In the genomic region with DNA sequence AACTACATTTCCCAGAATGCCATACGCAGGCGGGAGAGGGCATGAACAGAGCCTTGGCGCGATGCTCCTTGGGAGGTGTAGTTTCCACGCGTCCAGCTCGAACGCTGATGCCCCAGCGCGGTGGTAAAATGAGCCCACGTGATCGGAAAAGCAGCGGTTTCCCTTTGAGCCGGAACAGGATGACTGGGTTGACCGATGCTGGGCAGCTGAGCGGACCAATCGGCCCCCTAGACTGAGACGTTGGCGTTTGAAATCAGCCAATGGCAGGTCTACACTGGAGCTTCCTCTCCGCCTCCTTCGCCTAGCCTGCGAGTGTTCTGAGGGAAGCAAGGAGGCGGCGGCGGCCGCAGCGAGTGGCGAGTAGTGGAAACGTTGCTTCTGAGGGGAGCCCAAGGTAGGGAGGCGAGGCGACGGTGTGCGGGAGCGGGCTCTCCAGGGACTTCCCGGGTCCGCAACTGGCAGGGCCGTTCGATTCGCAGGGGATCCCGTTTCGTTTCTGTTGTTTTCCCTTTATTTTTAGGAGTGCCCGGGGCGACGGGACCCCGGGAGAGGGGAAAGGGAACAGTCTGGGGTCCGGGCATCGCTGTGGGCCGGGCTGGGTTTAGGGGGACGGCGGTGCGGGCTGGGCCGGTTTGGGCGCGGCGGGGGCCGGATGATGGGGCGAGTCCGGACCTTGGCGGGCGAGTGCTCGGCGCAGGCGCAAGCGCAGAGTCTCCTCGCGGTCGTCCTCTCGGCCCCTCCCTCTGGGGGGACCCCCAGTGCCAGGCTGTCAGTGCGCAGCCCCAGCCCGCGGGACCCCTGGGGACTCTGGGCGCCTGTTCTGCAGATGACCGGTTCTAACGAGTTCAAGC, we compare ENCODE assay signal across 1 cellular context.
A peak's percentile ranks its signal among the peaks of the same experiment; 100 is the strongest.
TF ChIP-seq lines count a peak whose summit lies in the region.

A gene with protein sequence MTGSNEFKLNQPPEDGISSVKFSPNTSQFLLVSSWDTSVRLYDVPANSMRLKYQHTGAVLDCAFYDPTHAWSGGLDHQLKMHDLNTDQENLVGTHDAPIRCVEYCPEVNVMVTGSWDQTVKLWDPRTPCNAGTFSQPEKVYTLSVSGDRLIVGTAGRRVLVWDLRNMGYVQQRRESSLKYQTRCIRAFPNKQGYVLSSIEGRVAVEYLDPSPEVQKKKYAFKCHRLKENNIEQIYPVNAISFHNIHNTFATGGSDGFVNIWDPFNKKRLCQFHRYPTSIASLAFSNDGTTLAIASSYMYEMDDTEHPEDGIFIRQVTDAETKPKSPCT (plus strand): TSS at position 311 of the 851 bp plus-strand sequence. CDS start 516 bp downstream, at position 827.

TF ChIP-seq in HEK293, 187 proteins besides CTCF, POLR2A, EP300 and RAD21 (continued from another document and continues in another):
- TF ChIP-seq, protein P1, sequence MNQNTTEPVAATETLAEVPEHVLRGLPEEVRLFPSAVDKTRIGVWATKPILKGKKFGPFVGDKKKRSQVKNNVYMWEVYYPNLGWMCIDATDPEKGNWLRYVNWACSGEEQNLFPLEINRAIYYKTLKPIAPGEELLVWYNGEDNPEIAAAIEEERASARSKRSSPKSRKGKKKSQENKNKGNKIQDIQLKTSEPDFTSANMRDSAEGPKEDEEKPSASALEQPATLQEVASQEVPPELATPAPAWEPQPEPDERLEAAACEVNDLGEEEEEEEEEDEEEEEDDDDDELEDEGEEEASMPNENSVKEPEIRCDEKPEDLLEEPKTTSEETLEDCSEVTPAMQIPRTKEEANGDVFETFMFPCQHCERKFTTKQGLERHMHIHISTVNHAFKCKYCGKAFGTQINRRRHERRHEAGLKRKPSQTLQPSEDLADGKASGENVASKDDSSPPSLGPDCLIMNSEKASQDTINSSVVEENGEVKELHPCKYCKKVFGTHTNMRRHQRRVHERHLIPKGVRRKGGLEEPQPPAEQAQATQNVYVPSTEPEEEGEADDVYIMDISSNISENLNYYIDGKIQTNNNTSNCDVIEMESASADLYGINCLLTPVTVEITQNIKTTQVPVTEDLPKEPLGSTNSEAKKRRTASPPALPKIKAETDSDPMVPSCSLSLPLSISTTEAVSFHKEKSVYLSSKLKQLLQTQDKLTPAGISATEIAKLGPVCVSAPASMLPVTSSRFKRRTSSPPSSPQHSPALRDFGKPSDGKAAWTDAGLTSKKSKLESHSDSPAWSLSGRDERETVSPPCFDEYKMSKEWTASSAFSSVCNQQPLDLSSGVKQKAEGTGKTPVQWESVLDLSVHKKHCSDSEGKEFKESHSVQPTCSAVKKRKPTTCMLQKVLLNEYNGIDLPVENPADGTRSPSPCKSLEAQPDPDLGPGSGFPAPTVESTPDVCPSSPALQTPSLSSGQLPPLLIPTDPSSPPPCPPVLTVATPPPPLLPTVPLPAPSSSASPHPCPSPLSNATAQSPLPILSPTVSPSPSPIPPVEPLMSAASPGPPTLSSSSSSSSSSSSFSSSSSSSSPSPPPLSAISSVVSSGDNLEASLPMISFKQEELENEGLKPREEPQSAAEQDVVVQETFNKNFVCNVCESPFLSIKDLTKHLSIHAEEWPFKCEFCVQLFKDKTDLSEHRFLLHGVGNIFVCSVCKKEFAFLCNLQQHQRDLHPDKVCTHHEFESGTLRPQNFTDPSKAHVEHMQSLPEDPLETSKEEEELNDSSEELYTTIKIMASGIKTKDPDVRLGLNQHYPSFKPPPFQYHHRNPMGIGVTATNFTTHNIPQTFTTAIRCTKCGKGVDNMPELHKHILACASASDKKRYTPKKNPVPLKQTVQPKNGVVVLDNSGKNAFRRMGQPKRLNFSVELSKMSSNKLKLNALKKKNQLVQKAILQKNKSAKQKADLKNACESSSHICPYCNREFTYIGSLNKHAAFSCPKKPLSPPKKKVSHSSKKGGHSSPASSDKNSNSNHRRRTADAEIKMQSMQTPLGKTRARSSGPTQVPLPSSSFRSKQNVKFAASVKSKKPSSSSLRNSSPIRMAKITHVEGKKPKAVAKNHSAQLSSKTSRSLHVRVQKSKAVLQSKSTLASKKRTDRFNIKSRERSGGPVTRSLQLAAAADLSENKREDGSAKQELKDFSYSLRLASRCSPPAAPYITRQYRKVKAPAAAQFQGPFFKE (tag by site-specific recombination; IDR thresholded peaks at IDR 0.05; ENCODE audit: borderline replicate concordance), result no peak
- TF ChIP-seq KLF1 (tag by site-specific recombination; IDR thresholded peaks at IDR 0.05) (0 out of 2 replicates have a peak, but pooled peaks have one; percentile 26), ZNF658 (tag by site-specific recombination; IDR thresholded peaks at IDR 0.05) (no peak), ZNF548 (tag by site-specific recombination; IDR thresholded peaks at IDR 0.05) (no peak), ZNF521 (tag by site-specific recombination; IDR thresholded peaks at IDR 0.05) (no peak), ZNF214 (tag by site-specific recombination; IDR thresholded peaks at IDR 0.05; ENCODE audit: borderline replicate concordance) (no peak), ZNF394 (tag by site-specific recombination; IDR thresholded peaks at IDR 0.05; ENCODE audit: borderline replicate concordance) (no peak), ZNF423 (tag by site-specific recombination; IDR thresholded peaks at IDR 0.05) (peak; percentile 40; the same call in 1 of the 2 replicates), ZNF341 (tag by site-specific recombination; IDR thresholded peaks at IDR 0.05; ENCODE audit: low read depth) (0 out of 2 replicates have a peak, but pooled peaks have one; percentile 13), ZBTB8A (tag by site-specific recombination; IDR thresholded peaks at IDR 0.05) (peak; percentile 60; the same call in 1 of the 2 replicates), ZNF837 (tag by site-specific recombination; IDR thresholded peaks at IDR 0.05) (no peak), ZNF335 (tag by site-specific recombination; conservative IDR thresholded peaks at IDR 0.05) (peak; percentile 91), ZNF701 (tag by site-specific recombination; IDR thresholded peaks at IDR 0.05) (no peak), ZBTB21 (tag by site-specific recombination; IDR thresholded peaks at IDR 0.05) (no peak), HOXD13 (CRISPR knock-in tag; IDR thresholded peaks at IDR 0.05; ENCODE audit: borderline replicate concordance) (peak; percentile 94), SP7 (tag by site-specific recombination; IDR thresholded peaks at IDR 0.05) (peak; percentile 69; the same call in 1 of the 2 replicates), ZNF311 (tag by site-specific recombination; IDR thresholded peaks at IDR 0.05; ENCODE audit: borderline replicate concordance) (no peak), ZIC2 (tag by site-specific recombination; IDR thresholded peaks at IDR 0.05) (peak; percentile 76), ZNF654 (tag by site-specific recombination; IDR thresholded peaks at IDR 0.05; ENCODE audit: low read depth) (no peak), ZSCAN30 (tag by site-specific recombination; IDR thresholded peaks at IDR 0.05) (no peak; the same call in 1 of the 2 replicates), ZNF10 (tag by site-specific recombination; IDR thresholded peaks at IDR 0.05) (0 out of 2 replicates have a peak, but pooled peaks have one; percentile 53), ZNF324 (tag by site-specific recombination; IDR thresholded peaks at IDR 0.05) (peak; percentile 40; the same call in 1 of the 2 replicates), ZNF16 (tag by site-specific recombination; IDR thresholded peaks at IDR 0.05; ENCODE audit: low read depth) (no peak), MYNN (tag by site-specific recombination; IDR thresholded peaks at IDR 0.05; ENCODE audit: borderline replicate concordance) (no peak), ZNF501 (tag by site-specific recombination; IDR thresholded peaks at IDR 0.05) (0 out of 2 replicates have a peak, but pooled peaks have one; percentile 91), ZNF561 (tag by site-specific recombination; IDR thresholded peaks at IDR 0.05; ENCODE audit: borderline replicate concordance) (peak; percentile 71; the same call in 1 of the 2 replicates), ZNF302 (tag by site-specific recombination; IDR thresholded peaks at IDR 0.05; ENCODE audit: low read depth) (no peak), ZNF146 (tag by site-specific recombination; IDR thresholded peaks at IDR 0.05) (no peak), OVOL3 (tag by site-specific recombination; IDR thresholded peaks at IDR 0.05) (no peak; the same call in 1 of the 2 replicates), ZNF785 (tag by site-specific recombination; IDR thresholded peaks at IDR 0.05) (no peak), KLF8 (tag by site-specific recombination; IDR thresholded peaks at IDR 0.05) (peak; percentile 22), TCF7L2 (IDR thresholded peaks at IDR 0.05; ENCODE audit: borderline replicate concordance, low read depth, low read length) (peak; percentile 48; the same call in 1 of the 2 replicates), ZNF660 (tag by site-specific recombination; IDR thresholded peaks at IDR 0.05) (no peak), EGR2 (tag by site-specific recombination; IDR thresholded peaks at IDR 0.05; ENCODE audit: low read depth) (peak; percentile 44; the same call in 1 of the 2 replicates), ZNF140 (tag by site-specific recombination; IDR thresholded peaks at IDR 0.05) (no peak), ZNF664 (tag by site-specific recombination; IDR thresholded peaks at IDR 0.05) (no peak)
- TF ChIP-seq, protein P2, sequence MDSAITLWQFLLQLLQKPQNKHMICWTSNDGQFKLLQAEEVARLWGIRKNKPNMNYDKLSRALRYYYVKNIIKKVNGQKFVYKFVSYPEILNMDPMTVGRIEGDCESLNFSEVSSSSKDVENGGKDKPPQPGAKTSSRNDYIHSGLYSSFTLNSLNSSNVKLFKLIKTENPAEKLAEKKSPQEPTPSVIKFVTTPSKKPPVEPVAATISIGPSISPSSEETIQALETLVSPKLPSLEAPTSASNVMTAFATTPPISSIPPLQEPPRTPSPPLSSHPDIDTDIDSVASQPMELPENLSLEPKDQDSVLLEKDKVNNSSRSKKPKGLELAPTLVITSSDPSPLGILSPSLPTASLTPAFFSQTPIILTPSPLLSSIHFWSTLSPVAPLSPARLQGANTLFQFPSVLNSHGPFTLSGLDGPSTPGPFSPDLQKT (IDR thresholded peaks at IDR 0.05; ENCODE audit: borderline replicate concordance, low read depth, low read length), result no peak
- TF ChIP-seq, protein P3, sequence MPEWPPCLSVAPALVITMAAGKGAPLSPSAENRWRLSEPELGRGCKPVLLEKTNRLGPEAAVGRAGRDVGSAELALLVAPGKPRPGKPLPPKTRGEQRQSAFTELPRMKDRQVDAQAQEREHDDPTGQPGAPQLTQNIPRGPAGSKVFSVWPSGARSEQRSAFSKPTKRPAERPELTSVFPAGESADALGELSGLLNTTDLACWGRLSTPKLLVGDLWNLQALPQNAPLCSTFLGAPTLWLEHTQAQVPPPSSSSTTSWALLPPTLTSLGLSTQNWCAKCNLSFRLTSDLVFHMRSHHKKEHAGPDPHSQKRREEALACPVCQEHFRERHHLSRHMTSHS (tag by site-specific recombination; IDR thresholded peaks at IDR 0.05), result no peak
- TF ChIP-seq, protein P4, sequence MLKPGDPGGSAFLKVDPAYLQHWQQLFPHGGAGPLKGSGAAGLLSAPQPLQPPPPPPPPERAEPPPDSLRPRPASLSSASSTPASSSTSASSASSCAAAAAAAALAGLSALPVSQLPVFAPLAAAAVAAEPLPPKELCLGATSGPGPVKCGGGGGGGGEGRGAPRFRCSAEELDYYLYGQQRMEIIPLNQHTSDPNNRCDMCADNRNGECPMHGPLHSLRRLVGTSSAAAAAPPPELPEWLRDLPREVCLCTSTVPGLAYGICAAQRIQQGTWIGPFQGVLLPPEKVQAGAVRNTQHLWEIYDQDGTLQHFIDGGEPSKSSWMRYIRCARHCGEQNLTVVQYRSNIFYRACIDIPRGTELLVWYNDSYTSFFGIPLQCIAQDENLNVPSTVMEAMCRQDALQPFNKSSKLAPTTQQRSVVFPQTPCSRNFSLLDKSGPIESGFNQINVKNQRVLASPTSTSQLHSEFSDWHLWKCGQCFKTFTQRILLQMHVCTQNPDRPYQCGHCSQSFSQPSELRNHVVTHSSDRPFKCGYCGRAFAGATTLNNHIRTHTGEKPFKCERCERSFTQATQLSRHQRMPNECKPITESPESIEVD (tag by site-specific recombination; IDR thresholded peaks at IDR 0.05), result no peak
- TF ChIP-seq, protein P5, sequence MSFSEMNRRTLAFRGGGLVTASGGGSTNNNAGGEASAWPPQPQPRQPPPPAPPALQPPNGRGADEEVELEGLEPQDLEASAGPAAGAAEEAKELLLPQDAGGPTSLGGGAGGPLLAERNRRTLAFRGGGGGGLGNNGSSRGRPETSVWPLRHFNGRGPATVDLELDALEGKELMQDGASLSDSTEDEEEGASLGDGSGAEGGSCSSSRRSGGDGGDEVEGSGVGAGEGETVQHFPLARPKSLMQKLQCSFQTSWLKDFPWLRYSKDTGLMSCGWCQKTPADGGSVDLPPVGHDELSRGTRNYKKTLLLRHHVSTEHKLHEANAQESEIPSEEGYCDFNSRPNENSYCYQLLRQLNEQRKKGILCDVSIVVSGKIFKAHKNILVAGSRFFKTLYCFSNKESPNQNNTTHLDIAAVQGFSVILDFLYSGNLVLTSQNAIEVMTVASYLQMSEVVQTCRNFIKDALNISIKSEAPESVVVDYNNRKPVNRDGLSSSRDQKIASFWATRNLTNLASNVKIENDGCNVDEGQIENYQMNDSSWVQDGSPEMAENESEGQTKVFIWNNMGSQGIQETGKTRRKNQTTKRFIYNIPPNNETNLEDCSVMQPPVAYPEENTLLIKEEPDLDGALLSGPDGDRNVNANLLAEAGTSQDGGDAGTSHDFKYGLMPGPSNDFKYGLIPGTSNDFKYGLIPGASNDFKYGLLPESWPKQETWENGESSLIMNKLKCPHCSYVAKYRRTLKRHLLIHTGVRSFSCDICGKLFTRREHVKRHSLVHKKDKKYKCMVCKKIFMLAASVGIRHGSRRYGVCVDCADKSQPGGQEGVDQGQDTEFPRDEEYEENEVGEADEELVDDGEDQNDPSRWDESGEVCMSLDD (tag by site-specific recombination; IDR thresholded peaks at IDR 0.05), result peak; percentile 71
- TF ChIP-seq, protein P6, sequence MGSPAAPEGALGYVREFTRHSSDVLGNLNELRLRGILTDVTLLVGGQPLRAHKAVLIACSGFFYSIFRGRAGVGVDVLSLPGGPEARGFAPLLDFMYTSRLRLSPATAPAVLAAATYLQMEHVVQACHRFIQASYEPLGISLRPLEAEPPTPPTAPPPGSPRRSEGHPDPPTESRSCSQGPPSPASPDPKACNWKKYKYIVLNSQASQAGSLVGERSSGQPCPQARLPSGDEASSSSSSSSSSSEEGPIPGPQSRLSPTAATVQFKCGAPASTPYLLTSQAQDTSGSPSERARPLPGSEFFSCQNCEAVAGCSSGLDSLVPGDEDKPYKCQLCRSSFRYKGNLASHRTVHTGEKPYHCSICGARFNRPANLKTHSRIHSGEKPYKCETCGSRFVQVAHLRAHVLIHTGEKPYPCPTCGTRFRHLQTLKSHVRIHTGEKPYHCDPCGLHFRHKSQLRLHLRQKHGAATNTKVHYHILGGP (tag by site-specific recombination; IDR thresholded peaks at IDR 0.05), result no peak
- TF ChIP-seq, protein P7, sequence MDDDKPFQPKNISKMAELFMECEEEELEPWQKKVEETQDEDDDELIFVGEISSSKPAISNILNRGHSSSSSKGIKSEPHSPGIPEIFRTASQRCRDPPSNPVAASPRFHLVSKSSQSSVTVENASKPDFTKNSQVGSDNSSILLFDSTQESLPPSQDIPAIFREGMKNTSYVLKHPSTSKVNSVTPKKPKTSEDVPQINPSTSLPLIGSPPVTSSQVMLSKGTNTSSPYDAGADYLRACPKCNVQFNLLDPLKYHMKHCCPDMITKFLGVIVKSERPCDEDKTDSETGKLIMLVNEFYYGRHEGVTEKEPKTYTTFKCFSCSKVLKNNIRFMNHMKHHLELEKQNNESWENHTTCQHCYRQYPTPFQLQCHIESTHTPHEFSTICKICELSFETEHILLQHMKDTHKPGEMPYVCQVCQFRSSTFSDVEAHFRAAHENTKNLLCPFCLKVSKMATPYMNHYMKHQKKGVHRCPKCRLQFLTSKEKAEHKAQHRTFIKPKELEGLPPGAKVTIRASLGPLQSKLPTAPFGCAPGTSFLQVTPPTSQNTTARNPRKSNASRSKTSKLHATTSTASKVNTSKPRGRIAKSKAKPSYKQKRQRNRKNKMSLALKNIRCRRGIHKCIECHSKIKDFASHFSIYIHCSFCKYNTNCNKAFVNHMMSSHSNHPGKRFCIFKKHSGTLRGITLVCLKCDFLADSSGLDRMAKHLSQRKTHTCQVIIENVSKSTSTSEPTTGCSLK (tag by site-specific recombination; IDR thresholded peaks at IDR 0.05), result no peak
